Comparison of ENCODE assay signal across 31 cellular contexts in the genomic region with DNA sequence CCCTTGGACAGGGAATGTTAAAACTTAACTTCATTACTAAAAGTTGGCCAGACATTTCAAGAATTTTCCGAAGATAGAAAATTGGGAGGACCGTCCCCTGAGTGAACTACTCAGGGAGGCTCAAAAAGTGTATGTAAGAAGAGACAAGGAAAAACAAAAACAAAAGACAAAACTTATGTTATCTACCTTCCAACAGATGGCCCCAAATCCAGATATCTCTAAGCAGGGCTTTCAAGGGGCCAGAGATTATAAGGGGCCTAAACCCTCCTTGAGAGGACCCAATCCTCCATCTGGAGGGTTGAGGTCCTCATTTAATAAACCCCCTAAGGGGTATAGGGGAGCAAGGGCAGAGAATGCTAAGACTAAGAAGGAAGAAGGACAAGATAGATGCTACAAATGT.
"Had no signal": no experiment of that assay in that cellular context is flagged by ENCODE, and none has a peak within 500 bp of the region (broad histone marks: within the 10 kb centered on the region; RNA-seq: fewer than 3 reads in every experiment).

No MANE protein-coding gene starts in this region.

- H3K27ac ChIP-seq: ascending aorta, cardiac muscle cell, VCaP had no signal

- H3K4me1 ChIP-seq: ascending aorta had no signal

- DNase-seq: activated CD4-positive, alpha-beta memory T cell treated with anti-CD3 and anti-CD28 coated beads, Interleukin-2, amount 10 ng/mL, durations not matched to agents 7 days and 5 days; activated CD4-positive, alpha-beta T cell treated with anti-CD3 and anti-CD28 coated beads for 1 hour; activated CD4-positive, alpha-beta T cell treated with anti-CD3 and anti-CD28 coated beads for 36 hours; activated CD4-positive, alpha-beta T cell treated with anti-CD3 and anti-CD28 coated beads for 48 hours; activated CD4-positive, alpha-beta T cell treated with anti-CD3 and anti-CD28 coated beads, Interleukin-2, amount 10 ng/mL, durations not matched to agents 7 days and 5 days; activated CD4-positive, alpha-beta T cell treated with anti-CD3 and anti-CD28 coated beads, Interleukin-2, amount 50 U/mL, for 48 hours; activated CD4-positive, CD25-positive, alpha-beta regulatory T cell; activated CD8-positive, alpha-beta memory T cell treated with anti-CD3 and anti-CD28 coated beads for 24 hours; activated CD8-positive, alpha-beta memory T cell treated with anti-CD3 and anti-CD28 coated beads, Interleukin-2, amount 10 ng/mL, durations not matched to agents 7 days and 5 days; activated CD8-positive, alpha-beta memory T cell treated with anti-CD3 and anti-CD28 coated beads, Interleukin-2, amount 50 U/mL, for 48 hours; activated CD8-positive, alpha-beta T cell treated with anti-CD3 and anti-CD28 coated beads, Interleukin-2, amount 10 ng/mL, durations not matched to agents 7 days and 5 days; activated effector memory CD4-positive, alpha-beta T cell treated with Interleukin-2 at 50 U/mL for 16 hours; activated gamma-delta T cell; activated naive CD4-positive, alpha-beta T cell treated with anti-CD3 and anti-CD28 coated beads, Interleukin-2, amount 10 ng/mL, durations not matched to agents 7 days and 5 days; activated naive CD4-positive, alpha-beta T cell treated with Interleukin-2 at 50 U/mL for 16 hours; activated naive CD8-positive, alpha-beta T cell treated with anti-CD3 and anti-CD28 coated beads, Interleukin-2, amount 10 ng/mL, durations not matched to agents 7 days and 5 days; activated naive CD8-positive, alpha-beta T cell treated with anti-CD3 and anti-CD28 coated beads, Interleukin-2, amount 50 U/mL, for 24 hours; activated T-cell treated with anti-CD3 and anti-CD28 coated beads, Interleukin-2, amount 50 U/mL, for 24 hours; activated T-cell treated with anti-CD3 and anti-CD28 coated beads, Interleukin-2, amount 50 U/mL, for 48 hours; amygdala; anterior cingulate cortex; caudate nucleus; cerebellar nuclear complex; T-helper 2 cell; T-helper 9 cell had no signal

- H3K9me3 ChIP-seq: ascending aorta had no signal

- H3K4me3 ChIP-seq: ascending aorta, cardiac muscle cell had no signal

- FAIRE-seq: bronchial epithelial cell, TTC549 had no signal

- H3K36me3 ChIP-seq: ascending aorta, cardiac muscle cell had no signal

- ATAC-seq: activated CD4-positive, alpha-beta T cell treated with anti-CD3 and anti-CD28 coated beads for 36 hours; activated CD4-positive, CD25-positive, alpha-beta regulatory T cell treated with anti-CD3 and anti-CD28 coated beads, Interleukin-2, amount 50 U/mL, for 24 hours; activated CD8-positive, alpha-beta memory T cell treated with anti-CD3 and anti-CD28 coated beads, Interleukin-2, amount 10 ng/mL, durations not matched to agents 7 days and 5 days; activated CD8-positive, alpha-beta T cell treated with anti-CD3 and anti-CD28 coated beads, Interleukin-2, amount 10 ng/mL, durations not matched to agents 7 days and 5 days; activated naive CD8-positive, alpha-beta T cell treated with anti-CD3 and anti-CD28 coated beads, Interleukin-2, amount 50 U/mL, for 24 hours had no signal

- H3K27me3 ChIP-seq: ascending aorta, cardiac muscle cell had no signal
